ENCODE assay signal across 14 cellular contexts in the genomic region with DNA sequence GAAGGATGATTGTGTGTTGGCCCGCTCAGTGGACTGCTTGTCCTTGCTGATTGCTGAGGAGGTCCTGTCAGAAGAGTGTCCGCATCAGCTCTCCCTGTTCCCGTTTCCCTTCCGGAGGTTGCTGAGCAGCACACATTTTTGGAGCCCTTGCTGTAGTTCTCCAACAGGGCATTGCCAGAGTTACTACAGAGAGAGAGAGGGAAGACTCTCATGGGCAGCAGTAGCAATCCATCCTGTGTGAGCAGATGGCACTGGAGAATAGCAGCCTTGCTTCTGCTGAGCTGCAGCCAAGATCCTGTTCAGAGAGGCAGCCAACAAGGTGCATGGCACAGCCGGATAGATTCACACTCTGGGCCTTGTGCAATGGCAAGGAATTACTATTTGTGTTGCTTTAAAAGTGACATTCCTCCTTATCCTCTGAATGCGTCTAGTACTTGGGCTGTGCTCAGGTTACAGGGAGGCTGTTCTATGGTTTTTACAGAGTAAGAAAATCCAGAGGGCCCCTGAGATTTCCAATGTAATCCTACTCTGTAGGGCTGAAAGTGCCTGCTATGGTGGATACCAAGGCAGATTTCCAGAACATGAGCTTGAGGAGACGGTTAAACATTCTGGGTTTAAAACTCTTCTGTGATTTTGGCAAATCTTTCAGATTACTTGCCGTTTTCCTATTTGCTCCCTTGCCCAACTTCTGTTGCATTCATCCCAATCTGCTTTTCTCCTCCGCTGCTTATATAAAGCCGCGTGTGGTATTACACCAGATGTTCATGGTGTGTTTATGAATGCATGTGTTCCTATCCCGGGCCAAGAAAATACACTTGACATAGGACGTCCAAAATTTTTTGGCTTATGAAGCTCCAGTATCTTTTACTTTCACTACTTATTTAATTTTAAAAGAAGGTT. TPM values are rescaled to one million over a fixed set of nuclear protein-coding genes. Genes with fewer than 3 reads are reported as not detected.
DNase-seq lines count a peak whose midpoint lies in the region; ATAC-seq and TF ChIP-seq lines count a peak whose summit lies in the region.
"Had no signal": no experiment of that assay in that cellular context is flagged by ENCODE, and none has a peak within 500 bp of the region (broad histone marks: within the 10 kb centered on the region; RNA-seq: fewer than 3 reads in every experiment).

No MANE protein-coding gene starts in this region.

- no peak overlapping the region for H2AFZ ChIP-seq in osteoblast (ENCODE audit: low read length)

- H3K4me2 ChIP-seq in osteoblast (ENCODE audit: insufficient read depth, low read length), result no peak overlapping the region
- H3K4me2 ChIP-seq: KMS-11 had no signal

- peaks cover 0 to 6% (median 1%) of the 10 kb centered on the region in 5 donors for H3K27me3 Mint-ChIP-seq in naive thymus-derived CD8-positive, alpha-beta T cell

- H4K20me1 ChIP-seq in osteoblast (ENCODE audit: insufficient read depth, low read length), result peaks cover 4% of the 10 kb centered on the region

- peaks cover 2% of the 10 kb centered on the region for H3K79me2 ChIP-seq in osteoblast (ENCODE audit: insufficient read depth, low read length)

- H3K4me1 ChIP-seq in osteoblast (ENCODE audit: insufficient read depth, low read length), result peaks cover 35% of the 10 kb centered on the region

- H3K27me3 ChIP-seq in osteoblast (ENCODE audit: insufficient read depth, low read length), result peaks cover 3% of the 10 kb centered on the region

- H3K9me3 ChIP-seq in SK-N-MC (ENCODE audit: low read depth, low read length) (no peaks in the 10 kb centered on the region), osteoblast (ENCODE audit: low read depth, low read length) (no peaks in the 10 kb centered on the region)

- H3K4me3 ChIP-seq in SK-N-MC (peak overlapping the region; percentile 35), osteoblast (ENCODE audit: insufficient read depth, low read length) (no peak overlapping the region)

- H3K36me3 Mint-ChIP-seq in naive thymus-derived CD8-positive, alpha-beta T cell, result no peaks in the 10 kb centered on the region

- no peak overlapping the region for H3K4me3 Mint-ChIP-seq in naive thymus-derived CD8-positive, alpha-beta T cell
- H3K4me3 Mint-ChIP-seq: T-helper 1 cell treated with Interleukin-12 subunit alpha and Interleukin-12 subunit beta and Interleukin-4 antibody, amounts not matched to agents 30 μg/mL and 1 μg/mL, for 36 hours had no signal

- H3K9ac ChIP-seq in SK-N-MC (ENCODE audit: insufficient read length), result no peak overlapping the region
- H3K9ac ChIP-seq: KMS-11 had no signal

- no peaks in the 10 kb centered on the region for H3K9me3 Mint-ChIP-seq in naive thymus-derived CD8-positive, alpha-beta T cell
- H3K9me3 Mint-ChIP-seq: T-helper 1 cell treated with Interleukin-12 subunit alpha and Interleukin-12 subunit beta and Interleukin-4 antibody, amounts not matched to agents 30 μg/mL and 1 μg/mL, for 36 hours had no signal

- DNase-seq in D341Med (ENCODE audit: low spot score), result peak; percentile 35
- no peak for DNase-seq in SK-N-MC (ENCODE audit: low read depth, low spot score)
- peak; percentile 76 for DNase-seq in fibroblast of peridontal ligament (ENCODE audit: extremely low read depth)
- DNase-seq in osteoblast (ENCODE audit: insufficient read length, low spot score, missing footprints), result peak; percentile 65
- DNase-seq in activated CD4-positive, CD25-positive, alpha-beta regulatory T cell treated with anti-CD3 and anti-CD28 coated beads, Interleukin-2, amount 50 U/mL, for 72 hours, result no peak
- DNase-seq in NCI-H748 treated with DMSO at 0.1 percent for 48 hours (lab: John Stamatoyannopoulos, UW), result no peak
- DNase-seq in naive thymus-derived CD8-positive, alpha-beta T cell, result no peak
- DNase-seq: activated CD8-positive, alpha-beta memory T cell treated with anti-CD3 and anti-CD28 coated beads, Interleukin-2, amount 50 U/mL, for 4 hours; H7; NCI-H774; retina had no signal

- ATAC-seq in HG02623 (IDR thresholded peaks at IDR 0.05; ENCODE audit: unreplicated experiment), result no peak
- no peak for ATAC-seq in naive thymus-derived CD8-positive, alpha-beta T cell

- H3K27ac ChIP-seq in SK-N-MC (peak overlapping the region; percentile 87), osteoblast (ENCODE audit: low read depth, low read length) (no peak overlapping the region)
- H3K27ac ChIP-seq: KMS-11 had no signal

- POLR2A ChIA-PET in naive thymus-derived CD8-positive, alpha-beta T cell (lab: Charles Lee), result no interaction called here

- no peak overlapping the region for H3K27ac Mint-ChIP-seq in naive thymus-derived CD8-positive, alpha-beta T cell
- H3K27ac Mint-ChIP-seq: T-helper 1 cell treated with Interleukin-12 subunit alpha and Interleukin-12 subunit beta and Interleukin-4 antibody, amounts not matched to agents 30 μg/mL and 1 μg/mL, for 36 hours had no signal

- H3K4me1 Mint-ChIP-seq in naive thymus-derived CD8-positive, alpha-beta T cell, result peaks cover 0 to under 1% (median 0%) of the 10 kb centered on the region in 4 donors

- H3K36me3 ChIP-seq in SK-N-MC (ENCODE audit: insufficient read depth, low read length), result no peaks in the 10 kb centered on the region
- no peaks in the 10 kb centered on the region for H3K36me3 ChIP-seq in osteoblast (ENCODE audit: insufficient read depth, low read length)

- no peak for TF ChIP-seq CTCF in osteoblast (IDR thresholded peaks at IDR 0.05; ENCODE audit: extremely low read depth, low read depth, low read length)

RNA-seq across cellular contexts. Expression of gene AK4, which starts 27.4 kb away (rescaled TPM):
- total RNA-seq in osteoblast, result 18.3 and 37.6 TPM in 2 replicates
- total RNA-seq in naive thymus-derived CD8-positive, alpha-beta T cell, result under 1 TPM; 0.19 to 0.91 TPM
- polyA plus RNA-seq in naive thymus-derived CD8-positive, alpha-beta T cell, result not detected

Comparison
In these comparisons a context has a peak if more than half of its experiments do, and no peak if none do; other contexts are left out.
1. DNase-seq: peak in D341Med (single experiment), fibroblast of peridontal ligament (single experiment) and osteoblast (single experiment); none in SK-N-MC (single experiment), activated CD4-positive, CD25-positive, alpha-beta regulatory T cell treated with anti-CD3 and anti-CD28 coated beads, Interleukin-2, amount 50 U/mL, for 72 hours (single experiment), NCI-H748 treated with DMSO at 0.1 percent for 48 hours (single experiment) and naive thymus-derived CD8-positive, alpha-beta T cell (0 of 10).
2. RNA of gene AK4, which starts 27.4 kb away (total RNA-seq): 18.3 to 37.6 TPM in osteoblast; 0.19 to 0.91 TPM in naive thymus-derived CD8-positive, alpha-beta T cell; every median in the first group is over 10 times any median in the second.